ENCODE assay signal across 14 cellular contexts in genomic region chr13:66128201-66128600, GRCh38.
"Had no signal": no experiment of that assay in that cellular context is flagged by ENCODE, and none has a peak within 500 bp of the region (broad histone marks: within the 10 kb centered on the region; RNA-seq: fewer than 3 reads in every experiment).

No MANE protein-coding gene starts in this region.

- DNase-seq: activated CD4-positive, alpha-beta T cell treated with anti-CD3 and anti-CD28 coated beads, Interleukin-2, amount 50 U/mL, for 1 hour; cerebellar nuclear complex; effector memory CD8-positive, alpha-beta T cell; kidney; left ventricle myocardium inferior; nephron progenitor cell; psoas muscle; spleen; stimulated activated CD4-positive, alpha-beta T cell treated with anti-CD3 and anti-CD28 coated beads, Interleukin-1b, Interleukin-23, amount 100 ng/mL, for 48 hours; stimulated activated naive B cell treated with anti-CD40 and anti-IgM and Interleukin-4, amounts not matched to agents 10 μg/mL and 1 μg/mL and 100 μg/mL, for 72 hours; substantia nigra; transverse colon had no signal

- H3K79me2 ChIP-seq: hepatocyte had no signal

- H3K9me3 ChIP-seq: left ventricle myocardium inferior, psoas muscle, spleen, transverse colon had no signal

- ATAC-seq: effector memory CD8-positive, alpha-beta T cell; psoas muscle; sciatic nerve had no signal

- H3K27ac ChIP-seq: hepatocyte, left ventricle myocardium inferior, psoas muscle, spleen, transverse colon had no signal

- H3K4me2 ChIP-seq: hepatocyte had no signal

- H3K36me3 ChIP-seq: left ventricle myocardium inferior, spleen, transverse colon had no signal

- H3K4me1 ChIP-seq: left ventricle myocardium inferior, psoas muscle, spleen, transverse colon had no signal

- H3K27me3 ChIP-seq: hepatocyte, spleen, transverse colon had no signal

- H2AFZ ChIP-seq: hepatocyte had no signal

- H3K4me3 ChIP-seq: hepatocyte, left ventricle myocardium inferior, psoas muscle, spleen, transverse colon had no signal
